Comparison of ENCODE assay signal across 1 cellular context in the genomic region with DNA sequence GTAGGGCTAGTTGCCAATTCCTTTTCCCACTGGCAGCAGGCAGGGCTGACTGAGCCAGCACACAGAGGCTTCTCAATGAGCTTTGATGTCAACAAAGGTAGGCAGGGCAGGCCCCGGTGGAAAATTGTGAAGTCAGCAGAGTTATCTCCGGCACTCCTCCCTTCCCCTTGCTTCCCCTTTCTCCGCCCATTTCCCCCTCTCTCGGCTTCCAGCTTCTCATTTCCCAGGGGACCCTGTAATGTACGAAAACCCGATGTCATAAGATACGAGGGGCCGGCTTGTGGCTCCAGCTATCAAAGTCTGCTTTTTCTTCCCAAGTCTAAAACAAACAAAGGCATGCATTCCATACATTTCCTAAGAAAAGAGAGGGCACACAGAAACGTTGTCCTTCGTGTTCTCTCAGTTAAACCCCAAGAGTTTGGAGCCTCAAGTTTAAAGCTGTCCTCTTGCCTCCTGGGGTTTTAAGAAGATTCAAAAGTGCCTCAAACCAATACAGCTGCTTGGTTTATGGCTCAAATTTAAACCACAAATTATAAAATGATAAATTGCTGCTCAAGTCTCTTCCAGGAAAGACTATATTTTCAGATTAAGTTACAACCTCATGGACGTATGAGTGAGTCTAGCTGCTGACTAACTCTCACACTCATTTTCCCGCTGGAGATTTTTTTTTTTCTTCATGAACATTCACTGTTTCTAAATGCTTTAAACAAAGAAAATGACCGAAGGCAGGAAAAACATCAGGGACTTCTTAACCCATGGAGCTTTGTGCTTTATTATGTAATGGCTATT.
A peak's percentile ranks its signal among the peaks of the same experiment; 100 is the strongest.
TF ChIP-seq lines count a peak whose summit lies in the region.

No MANE protein-coding gene starts in this region.

TF ChIP-seq in HepG2, 621 proteins besides CTCF, POLR2A, EP300 and RAD21 (continued from another document and continues in another):
- TF ChIP-seq, protein P1, sequence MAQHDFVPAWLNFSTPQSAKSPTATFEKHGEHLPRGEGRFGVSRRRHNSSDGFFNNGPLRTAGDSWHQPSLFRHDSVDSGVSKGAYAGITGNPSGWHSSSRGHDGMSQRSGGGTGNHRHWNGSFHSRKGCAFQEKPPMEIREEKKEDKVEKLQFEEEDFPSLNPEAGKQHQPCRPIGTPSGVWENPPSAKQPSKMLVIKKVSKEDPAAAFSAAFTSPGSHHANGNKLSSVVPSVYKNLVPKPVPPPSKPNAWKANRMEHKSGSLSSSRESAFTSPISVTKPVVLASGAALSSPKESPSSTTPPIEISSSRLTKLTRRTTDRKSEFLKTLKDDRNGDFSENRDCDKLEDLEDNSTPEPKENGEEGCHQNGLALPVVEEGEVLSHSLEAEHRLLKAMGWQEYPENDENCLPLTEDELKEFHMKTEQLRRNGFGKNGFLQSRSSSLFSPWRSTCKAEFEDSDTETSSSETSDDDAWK (CRISPR knock-in tag; IDR thresholded peaks at IDR 0.05), result no peak
- TF ChIP-seq FIP1L1 (IDR thresholded peaks at IDR 0.05; ENCODE audit: borderline replicate concordance, insufficient read depth, low read depth, low read length) (peak; percentile 70; the same call in 1 of the 2 replicates), MEF2D (CRISPR knock-in tag; IDR thresholded peaks at IDR 0.05) (peak; percentile 22), SMARCC2 (IDR thresholded peaks at IDR 0.05) (no peak), SOX13 (IDR thresholded peaks at IDR 0.05) (peak; percentile 77), SOX13 (CRISPR knock-in tag; conservative IDR thresholded peaks at IDR 0.05 in 1 of 2, IDR thresholded peaks at IDR 0.05 in 1 of 2) (peak in 1 of 2 experiments; percentile 79; a peak in 2 of 4 replicates), CENPT (CRISPR knock-in tag; IDR thresholded peaks at IDR 0.05; ENCODE audit: low read depth) (no peak), ZNF660 (CRISPR knock-in tag; IDR thresholded peaks at IDR 0.05; ENCODE audit: borderline replicate concordance, low read depth) (no peak), RFXANK (CRISPR knock-in tag; IDR thresholded peaks at IDR 0.05) (no peak), RFX5 (IDR thresholded peaks at IDR 0.05; ENCODE audit: low read depth, low read length) (no peak), KLF9 (CRISPR knock-in tag; IDR thresholded peaks at IDR 0.05; ENCODE audit: low read depth) (0 out of 2 replicates have a peak, but pooled peaks have one; percentile 27), DNMT3B (CRISPR knock-in tag; conservative IDR thresholded peaks at IDR 0.05) (no peak), ZKSCAN5 (CRISPR knock-in tag; IDR thresholded peaks at IDR 0.05) (no peak), ZNF136 (CRISPR knock-in tag; IDR thresholded peaks at IDR 0.05; ENCODE audit: low read depth) (no peak), ZNF570 (CRISPR knock-in tag; IDR thresholded peaks at IDR 0.05; ENCODE audit: borderline replicate concordance) (no peak), ZNF619 (CRISPR knock-in tag; IDR thresholded peaks at IDR 0.05) (peak; percentile 29; the same call in 1 of the 2 replicates), MXI1 (IDR thresholded peaks at IDR 0.05; ENCODE audit: borderline replicate concordance, low read depth, low read length) (peak; percentile 35; the same call in 1 of the 3 replicates), NCOA1 (CRISPR knock-in tag; IDR thresholded peaks at IDR 0.05) (no peak), ZNF572 (CRISPR knock-in tag; IDR thresholded peaks at IDR 0.05) (no peak), ZNF547 (CRISPR knock-in tag; IDR thresholded peaks at IDR 0.05) (no peak), ZC3H13 (CRISPR knock-in tag; IDR thresholded peaks at IDR 0.05) (no peak), ZNF501 (CRISPR knock-in tag; IDR thresholded peaks at IDR 0.05) (peak; percentile 64; the same call in 1 of the 2 replicates), GATA4 (IDR thresholded peaks at IDR 0.05; ENCODE audit: borderline replicate concordance, low read depth) (peak; percentile 94; the same call in 1 of the 2 replicates), ZMYM3 (CRISPR knock-in tag; IDR thresholded peaks at IDR 0.05) (no peak; the same call in 1 of the 2 replicates), STAG1 (CRISPR knock-in tag; IDR thresholded peaks at IDR 0.05) (no peak; the same call in none of the 2 replicates), GPN1 (CRISPR knock-in tag; IDR thresholded peaks at IDR 0.05; ENCODE audit: borderline replicate concordance) (no peak), ZNF841 (CRISPR knock-in tag; IDR thresholded peaks at IDR 0.05; ENCODE audit: borderline replicate concordance) (no peak), ZNF761 (CRISPR knock-in tag; conservative IDR thresholded peaks at IDR 0.05) (0 out of 2 replicates have a peak, but pooled peaks have one; percentile 60), SP1 (IDR thresholded peaks at IDR 0.05) (no peak), SP1 (CRISPR knock-in tag; IDR thresholded peaks at IDR 0.05) (peak; percentile 64), ZNF451 (CRISPR knock-in tag; IDR thresholded peaks at IDR 0.05) (no peak), RBM22 (optimal IDR thresholded peaks at IDR 0.05; ENCODE audit: low read length) (no peak), FOXO1 (CRISPR knock-in tag; IDR thresholded peaks at IDR 0.05) (peak; percentile 60; the same call in 1 of the 2 replicates)
- TF ChIP-seq, protein P2, sequence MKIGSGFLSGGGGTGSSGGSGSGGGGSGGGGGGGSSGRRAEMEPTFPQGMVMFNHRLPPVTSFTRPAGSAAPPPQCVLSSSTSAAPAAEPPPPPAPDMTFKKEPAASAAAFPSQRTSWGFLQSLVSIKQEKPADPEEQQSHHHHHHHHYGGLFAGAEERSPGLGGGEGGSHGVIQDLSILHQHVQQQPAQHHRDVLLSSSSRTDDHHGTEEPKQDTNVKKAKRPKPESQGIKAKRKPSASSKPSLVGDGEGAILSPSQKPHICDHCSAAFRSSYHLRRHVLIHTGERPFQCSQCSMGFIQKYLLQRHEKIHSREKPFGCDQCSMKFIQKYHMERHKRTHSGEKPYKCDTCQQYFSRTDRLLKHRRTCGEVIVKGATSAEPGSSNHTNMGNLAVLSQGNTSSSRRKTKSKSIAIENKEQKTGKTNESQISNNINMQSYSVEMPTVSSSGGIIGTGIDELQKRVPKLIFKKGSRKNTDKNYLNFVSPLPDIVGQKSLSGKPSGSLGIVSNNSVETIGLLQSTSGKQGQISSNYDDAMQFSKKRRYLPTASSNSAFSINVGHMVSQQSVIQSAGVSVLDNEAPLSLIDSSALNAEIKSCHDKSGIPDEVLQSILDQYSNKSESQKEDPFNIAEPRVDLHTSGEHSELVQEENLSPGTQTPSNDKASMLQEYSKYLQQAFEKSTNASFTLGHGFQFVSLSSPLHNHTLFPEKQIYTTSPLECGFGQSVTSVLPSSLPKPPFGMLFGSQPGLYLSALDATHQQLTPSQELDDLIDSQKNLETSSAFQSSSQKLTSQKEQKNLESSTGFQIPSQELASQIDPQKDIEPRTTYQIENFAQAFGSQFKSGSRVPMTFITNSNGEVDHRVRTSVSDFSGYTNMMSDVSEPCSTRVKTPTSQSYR (CRISPR knock-in tag; IDR thresholded peaks at IDR 0.05; ENCODE audit: borderline replicate concordance), result peak; percentile 23; the same call in 1 of the 2 replicates
- TF ChIP-seq, protein P3, sequence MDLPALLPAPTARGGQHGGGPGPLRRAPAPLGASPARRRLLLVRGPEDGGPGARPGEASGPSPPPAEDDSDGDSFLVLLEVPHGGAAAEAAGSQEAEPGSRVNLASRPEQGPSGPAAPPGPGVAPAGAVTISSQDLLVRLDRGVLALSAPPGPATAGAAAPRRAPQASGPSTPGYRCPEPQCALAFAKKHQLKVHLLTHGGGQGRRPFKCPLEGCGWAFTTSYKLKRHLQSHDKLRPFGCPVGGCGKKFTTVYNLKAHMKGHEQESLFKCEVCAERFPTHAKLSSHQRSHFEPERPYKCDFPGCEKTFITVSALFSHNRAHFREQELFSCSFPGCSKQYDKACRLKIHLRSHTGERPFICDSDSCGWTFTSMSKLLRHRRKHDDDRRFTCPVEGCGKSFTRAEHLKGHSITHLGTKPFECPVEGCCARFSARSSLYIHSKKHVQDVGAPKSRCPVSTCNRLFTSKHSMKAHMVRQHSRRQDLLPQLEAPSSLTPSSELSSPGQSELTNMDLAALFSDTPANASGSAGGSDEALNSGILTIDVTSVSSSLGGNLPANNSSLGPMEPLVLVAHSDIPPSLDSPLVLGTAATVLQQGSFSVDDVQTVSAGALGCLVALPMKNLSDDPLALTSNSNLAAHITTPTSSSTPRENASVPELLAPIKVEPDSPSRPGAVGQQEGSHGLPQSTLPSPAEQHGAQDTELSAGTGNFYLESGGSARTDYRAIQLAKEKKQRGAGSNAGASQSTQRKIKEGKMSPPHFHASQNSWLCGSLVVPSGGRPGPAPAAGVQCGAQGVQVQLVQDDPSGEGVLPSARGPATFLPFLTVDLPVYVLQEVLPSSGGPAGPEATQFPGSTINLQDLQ (CRISPR knock-in tag; IDR thresholded peaks at IDR 0.05), result no peak
- TF ChIP-seq, protein P4, sequence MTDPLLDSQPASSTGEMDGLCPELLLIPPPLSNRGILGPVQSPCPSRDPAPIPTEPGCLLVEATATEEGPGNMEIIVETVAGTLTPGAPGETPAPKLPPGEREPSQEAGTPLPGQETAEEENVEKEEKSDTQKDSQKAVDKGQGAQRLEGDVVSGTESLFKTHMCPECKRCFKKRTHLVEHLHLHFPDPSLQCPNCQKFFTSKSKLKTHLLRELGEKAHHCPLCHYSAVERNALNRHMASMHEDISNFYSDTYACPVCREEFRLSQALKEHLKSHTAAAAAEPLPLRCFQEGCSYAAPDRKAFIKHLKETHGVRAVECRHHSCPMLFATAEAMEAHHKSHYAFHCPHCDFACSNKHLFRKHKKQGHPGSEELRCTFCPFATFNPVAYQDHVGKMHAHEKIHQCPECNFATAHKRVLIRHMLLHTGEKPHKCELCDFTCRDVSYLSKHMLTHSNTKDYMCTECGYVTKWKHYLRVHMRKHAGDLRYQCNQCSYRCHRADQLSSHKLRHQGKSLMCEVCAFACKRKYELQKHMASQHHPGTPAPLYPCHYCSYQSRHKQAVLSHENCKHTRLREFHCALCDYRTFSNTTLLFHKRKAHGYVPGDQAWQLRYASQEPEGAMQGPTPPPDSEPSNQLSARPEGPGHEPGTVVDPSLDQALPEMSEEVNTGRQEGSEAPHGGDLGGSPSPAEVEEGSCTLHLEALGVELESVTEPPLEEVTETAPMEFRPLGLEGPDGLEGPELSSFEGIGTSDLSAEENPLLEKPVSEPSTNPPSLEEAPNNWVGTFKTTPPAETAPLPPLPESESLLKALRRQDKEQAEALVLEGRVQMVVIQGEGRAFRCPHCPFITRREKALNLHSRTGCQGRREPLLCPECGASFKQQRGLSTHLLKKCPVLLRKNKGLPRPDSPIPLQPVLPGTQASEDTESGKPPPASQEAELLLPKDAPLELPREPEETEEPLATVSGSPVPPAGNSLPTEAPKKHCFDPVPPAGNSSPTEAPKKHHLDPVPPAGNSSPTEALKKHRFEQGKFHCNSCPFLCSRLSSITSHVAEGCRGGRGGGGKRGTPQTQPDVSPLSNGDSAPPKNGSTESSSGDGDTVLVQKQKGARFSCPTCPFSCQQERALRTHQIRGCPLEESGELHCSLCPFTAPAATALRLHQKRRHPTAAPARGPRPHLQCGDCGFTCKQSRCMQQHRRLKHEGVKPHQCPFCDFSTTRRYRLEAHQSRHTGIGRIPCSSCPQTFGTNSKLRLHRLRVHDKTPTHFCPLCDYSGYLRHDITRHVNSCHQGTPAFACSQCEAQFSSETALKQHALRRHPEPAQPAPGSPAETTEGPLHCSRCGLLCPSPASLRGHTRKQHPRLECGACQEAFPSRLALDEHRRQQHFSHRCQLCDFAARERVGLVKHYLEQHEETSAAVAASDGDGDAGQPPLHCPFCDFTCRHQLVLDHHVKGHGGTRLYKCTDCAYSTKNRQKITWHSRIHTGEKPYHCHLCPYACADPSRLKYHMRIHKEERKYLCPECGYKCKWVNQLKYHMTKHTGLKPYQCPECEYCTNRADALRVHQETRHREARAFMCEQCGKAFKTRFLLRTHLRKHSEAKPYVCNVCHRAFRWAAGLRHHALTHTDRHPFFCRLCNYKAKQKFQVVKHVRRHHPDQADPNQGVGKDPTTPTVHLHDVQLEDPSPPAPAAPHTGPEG (CRISPR knock-in tag; IDR thresholded peaks at IDR 0.05), result no peak
- TF ChIP-seq, protein P5, sequence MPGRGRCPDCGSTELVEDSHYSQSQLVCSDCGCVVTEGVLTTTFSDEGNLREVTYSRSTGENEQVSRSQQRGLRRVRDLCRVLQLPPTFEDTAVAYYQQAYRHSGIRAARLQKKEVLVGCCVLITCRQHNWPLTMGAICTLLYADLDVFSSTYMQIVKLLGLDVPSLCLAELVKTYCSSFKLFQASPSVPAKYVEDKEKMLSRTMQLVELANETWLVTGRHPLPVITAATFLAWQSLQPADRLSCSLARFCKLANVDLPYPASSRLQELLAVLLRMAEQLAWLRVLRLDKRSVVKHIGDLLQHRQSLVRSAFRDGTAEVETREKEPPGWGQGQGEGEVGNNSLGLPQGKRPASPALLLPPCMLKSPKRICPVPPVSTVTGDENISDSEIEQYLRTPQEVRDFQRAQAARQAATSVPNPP (CRISPR knock-in tag; IDR thresholded peaks at IDR 0.05), result 0 out of 2 replicates have a peak, but pooled peaks have one; percentile 46
- TF ChIP-seq, protein P6, sequence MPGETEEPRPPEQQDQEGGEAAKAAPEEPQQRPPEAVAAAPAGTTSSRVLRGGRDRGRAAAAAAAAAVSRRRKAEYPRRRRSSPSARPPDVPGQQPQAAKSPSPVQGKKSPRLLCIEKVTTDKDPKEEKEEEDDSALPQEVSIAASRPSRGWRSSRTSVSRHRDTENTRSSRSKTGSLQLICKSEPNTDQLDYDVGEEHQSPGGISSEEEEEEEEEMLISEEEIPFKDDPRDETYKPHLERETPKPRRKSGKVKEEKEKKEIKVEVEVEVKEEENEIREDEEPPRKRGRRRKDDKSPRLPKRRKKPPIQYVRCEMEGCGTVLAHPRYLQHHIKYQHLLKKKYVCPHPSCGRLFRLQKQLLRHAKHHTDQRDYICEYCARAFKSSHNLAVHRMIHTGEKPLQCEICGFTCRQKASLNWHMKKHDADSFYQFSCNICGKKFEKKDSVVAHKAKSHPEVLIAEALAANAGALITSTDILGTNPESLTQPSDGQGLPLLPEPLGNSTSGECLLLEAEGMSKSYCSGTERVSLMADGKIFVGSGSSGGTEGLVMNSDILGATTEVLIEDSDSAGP (CRISPR knock-in tag; IDR thresholded peaks at IDR 0.05; ENCODE audit: borderline replicate concordance), result no peak; the same call in 1 of the 2 replicates
- TF ChIP-seq, protein P7, sequence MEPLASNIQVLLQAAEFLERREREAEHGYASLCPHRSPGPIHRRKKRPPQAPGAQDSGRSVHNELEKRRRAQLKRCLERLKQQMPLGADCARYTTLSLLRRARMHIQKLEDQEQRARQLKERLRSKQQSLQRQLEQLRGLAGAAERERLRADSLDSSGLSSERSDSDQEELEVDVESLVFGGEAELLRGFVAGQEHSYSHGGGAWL (CRISPR knock-in tag; IDR thresholded peaks at IDR 0.05), result 0 out of 2 replicates have a peak, but pooled peaks have one; percentile 35
- TF ChIP-seq, protein P8, sequence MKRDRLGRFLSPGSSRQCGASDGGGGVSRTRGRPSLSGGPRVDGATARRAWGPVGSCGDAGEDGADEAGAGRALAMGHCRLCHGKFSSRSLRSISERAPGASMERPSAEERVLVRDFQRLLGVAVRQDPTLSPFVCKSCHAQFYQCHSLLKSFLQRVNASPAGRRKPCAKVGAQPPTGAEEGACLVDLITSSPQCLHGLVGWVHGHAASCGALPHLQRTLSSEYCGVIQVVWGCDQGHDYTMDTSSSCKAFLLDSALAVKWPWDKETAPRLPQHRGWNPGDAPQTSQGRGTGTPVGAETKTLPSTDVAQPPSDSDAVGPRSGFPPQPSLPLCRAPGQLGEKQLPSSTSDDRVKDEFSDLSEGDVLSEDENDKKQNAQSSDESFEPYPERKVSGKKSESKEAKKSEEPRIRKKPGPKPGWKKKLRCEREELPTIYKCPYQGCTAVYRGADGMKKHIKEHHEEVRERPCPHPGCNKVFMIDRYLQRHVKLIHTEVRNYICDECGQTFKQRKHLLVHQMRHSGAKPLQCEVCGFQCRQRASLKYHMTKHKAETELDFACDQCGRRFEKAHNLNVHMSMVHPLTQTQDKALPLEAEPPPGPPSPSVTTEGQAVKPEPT (CRISPR knock-in tag; IDR thresholded peaks at IDR 0.05; ENCODE audit: low read depth), result no peak
